Comparison of ENCODE assay signal across 20 cellular contexts in genomic region chr5:104048231-104048630, GRCh38.
A peak's percentile ranks its signal among the peaks of the same experiment; 100 is the strongest.
DNase-seq lines count a peak whose midpoint lies in the region; ATAC-seq, FAIRE-seq and TF ChIP-seq lines count a peak whose summit lies in the region.
"Had no signal": no experiment of that assay in that cellular context is flagged by ENCODE, and none has a peak within 500 bp of the region (broad histone marks: within the 10 kb centered on the region; RNA-seq: fewer than 3 reads in every experiment).

No MANE protein-coding gene starts in this region.

- no peaks in the 10 kb centered on the region for H3K36me3 Mint-ChIP-seq in activated CD4-positive, alpha-beta T cell treated with anti-CD3 and anti-CD28 coated beads for 36 hours (ENCODE audit: low read depth)

- H3K4me1 Mint-ChIP-seq in activated CD4-positive, alpha-beta T cell treated with anti-CD3 and anti-CD28 coated beads for 36 hours = no peaks in the 10 kb centered on the region

- POLR2A ChIA-PET in activated CD4-positive, alpha-beta T cell treated with anti-CD3 and anti-CD28 coated beads for 36 hours (lab: Charles Lee) = no interaction called here
- POLR2A ChIA-PET in GM12878 (lab: Charles Lee) (no interaction called here), PC-9 (lab: Charles Lee; ENCODE audit: unreplicated experiment) (no interaction called here), GM10248 (lab: Yijun Ruan, JAX) (no interaction called here)

- H3K27me3 ChIP-seq in GM12878 (replicated peaks in 1 of 2; ENCODE audit: control insufficient read depth in 2 of 2, insufficient read depth in 2 of 2, low read length in 1 of 2) (no peaks in the 10 kb centered on the region), smooth muscle cell (ENCODE audit: low read depth) (no peaks in the 10 kb centered on the region), PC-9 (ENCODE audit: insufficient read depth, low read depth) (no peaks in the 10 kb centered on the region)
- H3K27me3 ChIP-seq: BLaER1, SJCRH30 had no signal

- no peak overlapping the region for H3K4me3 ChIP-seq in GM12878
- H3K4me3 ChIP-seq in smooth muscle cell = no peak overlapping the region
- H3K4me3 ChIP-seq in PC-9 = no peak overlapping the region
- H3K4me3 ChIP-seq: BLaER1, SJCRH30 had no signal

- TF ChIP-seq CTCF in GM12878 (IDR thresholded peaks at IDR 0.05 in 2 of 3, conservative IDR thresholded peaks at IDR 0.05 in 1 of 3; ENCODE audit: control insufficient read depth in 2 of 3, extremely low read depth in 1 of 3, insufficient read depth in 1 of 3, low read depth in 3 of 3, low read length in 3 of 3) (no peak), smooth muscle cell (IDR thresholded peaks at IDR 0.05; ENCODE audit: borderline replicate concordance, insufficient read depth, poor library complexity, severe bottlenecking) (no peak), PC-9 (conservative IDR thresholded peaks at IDR 0.05) (no peak), GM10248 (IDR thresholded peaks at IDR 0.05; ENCODE audit: control extremely low read depth, extremely low read depth, low read depth, missing control alignments) (no peak)

- BruUV-seq in GM12878 (replicated peaks; lab: Mats Ljungman, UMichigan) (no TSS peak), PC-9 (replicated peaks; lab: Mats Ljungman, UMichigan) (no TSS peak)

- H4K20me1 ChIP-seq in GM12878 (ENCODE audit: control insufficient read depth, insufficient read depth) (no peaks in the 10 kb centered on the region), smooth muscle cell (ENCODE audit: low read depth) (no peaks in the 10 kb centered on the region), PC-9 (ENCODE audit: insufficient read depth) (no peaks in the 10 kb centered on the region)
- H4K20me1 ChIP-seq: BLaER1 had no signal

- H2AFZ ChIP-seq in GM12878 (ENCODE audit: control insufficient read depth, low read depth, low read length) (no peak overlapping the region), smooth muscle cell (ENCODE audit: low read depth) (peak overlapping the region; percentile 58), PC-9 (no peak overlapping the region)

- H3K4me3 Mint-ChIP-seq in activated CD4-positive, alpha-beta T cell treated with anti-CD3 and anti-CD28 coated beads for 36 hours = no peak overlapping the region

- H3K36me3 ChIP-seq in GM12878 (ENCODE audit: control insufficient read depth in 2 of 2, insufficient read depth in 2 of 2, low read length in 1 of 2) (no peaks in the 10 kb centered on the region), smooth muscle cell (ENCODE audit: low read depth) (no peaks in the 10 kb centered on the region), PC-9 (ENCODE audit: low read depth) (no peaks in the 10 kb centered on the region)
- H3K36me3 ChIP-seq: BLaER1, SJCRH30 had no signal

- RAD21 ChIA-PET in GM12878 (lab: Charles Lee; ENCODE audit: unreplicated experiment) = no interaction called here

- CTCF ChIA-PET in activated CD4-positive, alpha-beta T cell treated with anti-CD3 and anti-CD28 coated beads for 36 hours (lab: Charles Lee) = no interaction called here
- CTCF ChIA-PET in GM12878 (lab: Yijun Ruan, JAX) (no interaction called here), PC-9 (lab: Charles Lee) (no interaction called here), GM10248 (lab: Yijun Ruan, JAX) (no interaction called here)

- H3K9ac ChIP-seq in GM12878 (ENCODE audit: control insufficient read depth, insufficient read depth, low read length) (no peak overlapping the region), smooth muscle cell (ENCODE audit: low read depth) (no peak overlapping the region)
- H3K9ac ChIP-seq: BLaER1 had no signal

- SMC1A ChIA-PET in GM12878 (lab: Charles Lee; ENCODE audit: uncharacterized antibody, unreplicated experiment) = no interaction called here

- H3F3A ChIP-seq in smooth muscle cell (ENCODE audit: low read depth) = no peaks in the 10 kb centered on the region
- H3F3A ChIP-seq in PC-9 (ENCODE audit: insufficient read depth, low read depth) = no peaks in the 10 kb centered on the region

- H3K79me2 ChIP-seq in GM12878 (ENCODE audit: control insufficient read depth, insufficient read depth, low read length) (no peaks in the 10 kb centered on the region), smooth muscle cell (ENCODE audit: low read depth) (no peaks in the 10 kb centered on the region), PC-9 (ENCODE audit: low read depth) (no peaks in the 10 kb centered on the region)

- in situ Hi-C loops in GM12878 (cut with MboI) = no loop called here

- WGBS in GM12878 (ENCODE audit: insufficient coverage, insufficient replicate concordance, low lambda C conversion rate, missing lambda C conversion rate) = 39% methylated on average over 2 of the region's 2 CpGs
- 30% methylated on average over 2 of the region's 2 CpGs for WGBS in smooth muscle cell (ENCODE audit: low lambda C conversion rate)

- intact Hi-C loops in activated CD4-positive, alpha-beta T cell treated with anti-CD3 and anti-CD28 coated beads for 36 hours (cut with DNase I, micrococcal nuclease) = no loop called here
- intact Hi-C loops in GM12878 (cut with micrococcal nuclease; ENCODE audit: unreplicated experiment) = no loop called here
- intact Hi-C loops in PC-9 (cut with micrococcal nuclease; ENCODE audit: unreplicated experiment) = no loop called here

- DNase-seq in activated CD4-positive, alpha-beta T cell treated with anti-CD3 and anti-CD28 coated beads for 36 hours = no peak
- DNase-seq in activated CD4-positive, alpha-beta T cell treated with anti-CD3 and anti-CD28 coated beads, Interleukin-2, amount 50 U/mL, for 48 hours = no peak
- peak; percentile 35 for DNase-seq in M059J (ENCODE audit: low read depth)
- DNase-seq in GM12878 (ENCODE audit: low read depth, low spot score) = no peak
- DNase-seq in smooth muscle cell (lab: John Stamatoyannopoulos, UW; ENCODE audit: unreplicated experiment) = no peak
- DNase-seq in PC-9 = no peak
- no peak for DNase-seq in GM10248 (ENCODE audit: extremely low spot score)
- DNase-seq in mesenteric fat pad (ENCODE audit: low spot score) = no peak
- DNase-seq: DMS153, EL, Kasumi-1, NCI-H1417, NCI-H1930, NCI-H2171, NCI-H510A treated with DMSO at 0.1 percent for 48 hours, RPMI8226, SJCRH30 had no signal

- ATAC-seq in activated CD4-positive, alpha-beta T cell treated with anti-CD3 and anti-CD28 coated beads for 36 hours = peak; percentile 49
- peak; percentile 85 for ATAC-seq in GM12878

- H3K27me3 Mint-ChIP-seq in activated CD4-positive, alpha-beta T cell treated with anti-CD3 and anti-CD28 coated beads for 36 hours = no peaks in the 10 kb centered on the region

- H3K27ac Mint-ChIP-seq in activated CD4-positive, alpha-beta T cell treated with anti-CD3 and anti-CD28 coated beads for 36 hours = no peak overlapping the region

- no peaks in the 10 kb centered on the region; the same call in 1 of the 2 replicates for H3K9me2 ChIP-seq in PC-9 (ENCODE audit: insufficient read depth)

- no peak for TF ChIP-seq RAD21 in GM12878 (IDR thresholded peaks at IDR 0.05; ENCODE audit: insufficient read depth, low read depth, low read length)

- H3K9me3 Mint-ChIP-seq in activated CD4-positive, alpha-beta T cell treated with anti-CD3 and anti-CD28 coated beads for 36 hours (ENCODE audit: low read depth) = no peaks in the 10 kb centered on the region

- no peak for TF ChIP-seq POLR2A in GM12878 (IDR thresholded peaks at IDR 0.05; ENCODE audit: low read depth, low read length)

- H3K4me1 ChIP-seq in GM12878 (ENCODE audit: control insufficient read depth, insufficient read depth, low read length) = no peaks in the 10 kb centered on the region
- no peaks in the 10 kb centered on the region for H3K4me1 ChIP-seq in smooth muscle cell (ENCODE audit: low read depth)
- no peaks in the 10 kb centered on the region for H3K4me1 ChIP-seq in PC-9 (replicated peaks; ENCODE audit: insufficient read depth)
- H3K4me1 ChIP-seq: BLaER1 had no signal

- H3K27ac ChIP-seq in GM12878 (ENCODE audit: control insufficient read depth, insufficient read depth) = no peak overlapping the region
- H3K27ac ChIP-seq in smooth muscle cell (ENCODE audit: low read depth) = peak overlapping the region; percentile 28
- no peak overlapping the region for H3K27ac ChIP-seq in PC-9
- H3K27ac ChIP-seq: 22Rv1, BLaER1, SJCRH30 had no signal

- no peak overlapping the region for H3K4me2 ChIP-seq in GM12878 (ENCODE audit: control insufficient read depth, insufficient read depth)
- H3K4me2 ChIP-seq in smooth muscle cell = peak overlapping the region; percentile 52
- H3K4me2 ChIP-seq in PC-9 = no peak overlapping the region
- H3K4me2 ChIP-seq: BLaER1 had no signal

- no peak for TF ChIP-seq EP300 in GM12878 (IDR thresholded peaks at IDR 0.05; ENCODE audit: borderline replicate concordance in 1 of 2, control insufficient read depth in 1 of 2, low read depth in 2 of 2, low read length in 2 of 2)

- H3K9me3 ChIP-seq in GM12878 (replicated peaks; ENCODE audit: control insufficient read depth, insufficient read depth, low read length) = no peaks in the 10 kb centered on the region
- H3K9me3 ChIP-seq in smooth muscle cell (replicated peaks; ENCODE audit: low read depth) = no peaks in the 10 kb centered on the region
- no peaks in the 10 kb centered on the region for H3K9me3 ChIP-seq in PC-9 (ENCODE audit: insufficient read depth, low read depth)
- H3K9me3 ChIP-seq: BLaER1, SJCRH30 had no signal

- FAIRE-seq in GM12878 (lab: Jason Lieb, UNC) = no peak
- FAIRE-seq: H54 had no signal

TF ChIP-seq in GM12878, 131 proteins besides CTCF, POLR2A, EP300 and RAD21 (continues in another document):
- TF ChIP-seq BHLHE40 (IDR thresholded peaks at IDR 0.05; ENCODE audit: borderline replicate concordance in 1 of 2, low read depth in 2 of 2, low read length in 1 of 2) (no peak), JUNB (IDR thresholded peaks at IDR 0.05) (no peak), CEBPZ (IDR thresholded peaks at IDR 0.05; ENCODE audit: low read depth, low read length) (no peak)
